In the genomic region with DNA sequence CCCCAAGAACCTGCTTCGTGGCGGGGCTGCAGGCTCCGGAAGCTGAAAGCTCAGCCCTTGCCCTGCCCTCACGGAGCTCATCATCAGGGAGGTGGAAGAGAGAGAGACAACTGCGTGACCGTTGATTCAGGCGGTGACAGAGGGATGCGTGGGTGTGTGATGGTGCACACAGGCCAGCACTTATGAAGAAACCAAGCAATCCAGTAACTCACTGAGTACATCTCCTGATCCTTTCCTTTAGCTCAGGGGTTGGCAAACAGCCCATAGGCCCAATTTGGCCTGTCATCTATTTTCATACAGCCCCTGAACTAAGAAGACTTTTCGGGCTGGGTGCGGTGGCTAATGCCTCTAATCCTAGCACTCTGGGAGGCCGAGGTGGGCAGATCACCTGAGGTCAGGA, we compare ENCODE assay signal across 19 cellular contexts. TPM values are rescaled to one million over a fixed set of nuclear protein-coding genes. Genes with fewer than 3 reads are reported as not detected.
DNase-seq lines count a peak whose midpoint lies in the region; ATAC-seq, FAIRE-seq and TF ChIP-seq lines count a peak whose summit lies in the region.
"Had no signal": no experiment of that assay in that cellular context is flagged by ENCODE, and none has a peak within 500 bp of the region (broad histone marks: within the 10 kb centered on the region; RNA-seq: fewer than 3 reads in every experiment).

No MANE protein-coding gene starts in this region.

- H2BK120ac ChIP-seq in IMR-90 (ENCODE audit: low read depth, low read length), result no peak overlapping the region

- no peak overlapping the region for H2BK20ac ChIP-seq in IMR-90 (ENCODE audit: low read depth, low read length)

- H3K9me1 ChIP-seq in IMR-90 (ENCODE audit: insufficient read depth, low read length), result peaks cover 16% of the 10 kb centered on the region

- FAIRE-seq in kidney (lab: Jason Lieb, UNC), result no peak
- FAIRE-seq: D721Med, GM12892 had no signal

- no peak overlapping the region for H3K56ac ChIP-seq in IMR-90 (ENCODE audit: extremely low read depth, insufficient read depth, low read length)

- BruUV-seq in IMR-90 (replicated peaks; lab: Mats Ljungman, UMichigan), result no TSS peak

- POLR2A ChIA-PET in IMR-90 (lab: Charles Lee; ENCODE audit: unreplicated experiment), result no interaction called here

- no peak overlapping the region for H2AFZ ChIP-seq in IMR-90 (replicated peaks; ENCODE audit: low read length, poor library complexity)

- H3K79me1 ChIP-seq in IMR-90 (ENCODE audit: low read depth in 1 of 2, low read length in 2 of 2), result no peaks in the 10 kb centered on the region

- no peak overlapping the region for H2AK5ac ChIP-seq in IMR-90 (ENCODE audit: low read depth, low read length)

- H3K27me3 ChIP-seq in BLaER1, result no peaks in the 10 kb centered on the region
- peaks cover 20% of the 10 kb centered on the region; the same call in 1 of the 2 replicates for H3K27me3 ChIP-seq in IMR-90 (ENCODE audit: control insufficient read depth, insufficient read depth, low read length)
- H3K27me3 ChIP-seq in right atrium auricular region, result no peaks in the 10 kb centered on the region
- H3K27me3 ChIP-seq: Peyer's patch had no signal

- H3K36me3 ChIP-seq in BLaER1 (no peaks in the 10 kb centered on the region), IMR-90 (ENCODE audit: control insufficient read depth, insufficient read depth, low read length) (no peaks in the 10 kb centered on the region), right atrium auricular region (no peaks in the 10 kb centered on the region), kidney (ENCODE audit: control insufficient read depth in 1 of 2, insufficient read depth in 2 of 2, low read length in 2 of 2) (no peaks in the 10 kb centered on the region)
- H3K36me3 ChIP-seq: Peyer's patch had no signal

- no peak overlapping the region for H2BK5ac ChIP-seq in IMR-90 (ENCODE audit: low read depth, low read length, poor library complexity, severe bottlenecking)

- H2AK9ac ChIP-seq in IMR-90 (replicated peaks; ENCODE audit: low read depth, low read length, poor library complexity), result peak overlapping the region; percentile 55

- no peak overlapping the region for H3K27ac ChIP-seq in BLaER1
- H3K27ac ChIP-seq in IMR-90 (ENCODE audit: insufficient read depth, low read length), result no peak overlapping the region
- peak overlapping the region; percentile 80 to 94 for H3K27ac ChIP-seq in right atrium auricular region
- H3K27ac ChIP-seq in kidney (ENCODE audit: low read depth in 2 of 2, low read length in 2 of 2), result no peak overlapping the region

- peak overlapping the region; percentile 41 for H3K27ac Mint-ChIP-seq in chondrocyte (ENCODE audit: unreplicated experiment)
- H3K27ac Mint-ChIP-seq: CD4-positive, alpha-beta T cell had no signal

- no peak overlapping the region for H3K18ac ChIP-seq in IMR-90 (ENCODE audit: low read depth, low read length)

- ATAC-seq in IMR-90 (ENCODE audit: low read depth) (no peak), HG02970 (IDR thresholded peaks at IDR 0.05; ENCODE audit: low FRiP score, unreplicated experiment) (no peak)

- CTCF ChIA-PET in IMR-90 (lab: Yijun Ruan, JAX), result interaction anchor here (0.6 kb wide), 1 partner anchor 215 kb away, joined by 12 read pairs; no protein-coding TSS in a partner anchor

- WGBS in IMR-90 (ENCODE audit: extremely low coverage in 2 of 2, insufficient read length in 1 of 2), 2 experiments, result 91% methylated on average over 4 of the region's 11 CpGs; no CpG with 5 or more reads in 1 of the 2 experiments

- no peak overlapping the region for H3K4ac ChIP-seq in IMR-90 (ENCODE audit: low read depth, low read length)

- H4K20me1 ChIP-seq in BLaER1, result no peaks in the 10 kb centered on the region
- no peaks in the 10 kb centered on the region for H4K20me1 ChIP-seq in IMR-90 (ENCODE audit: insufficient read depth, low read length)

- no peak overlapping the region for H4K8ac ChIP-seq in IMR-90 (ENCODE audit: low read depth in 2 of 2, low read length in 2 of 2)

- intact Hi-C loops in IMR-90 (cut with micrococcal nuclease) (no loop called here), kidney (cut with DNase I) (no loop called here)

- TF ChIP-seq RAD21 in IMR-90 (IDR thresholded peaks at IDR 0.05; ENCODE audit: low read length), result no peak

- no peaks in the 10 kb centered on the region for H3K36me3 Mint-ChIP-seq in chondrocyte (ENCODE audit: low read depth)

- TF ChIP-seq CTCF in IMR-90 (conservative IDR thresholded peaks at IDR 0.05; ENCODE audit: low read depth, low read length) (no peak), chondrocyte (IDR thresholded peaks at IDR 0.05) (no peak), right atrium auricular region (IDR thresholded peaks at IDR 0.05) (no peak), kidney (IDR thresholded peaks at IDR 0.05; ENCODE audit: borderline replicate concordance, extremely low read depth, insufficient read depth) (no peak)

- TF ChIP-seq POLR2A in IMR-90 (IDR thresholded peaks at IDR 0.05; ENCODE audit: low read depth, low read length), result no peak

- no peak overlapping the region for H3K23ac ChIP-seq in IMR-90 (ENCODE audit: low read depth, low read length)

- no peaks in the 10 kb centered on the region for H3K9me3 Mint-ChIP-seq in chondrocyte (ENCODE audit: low read depth)
- H3K9me3 Mint-ChIP-seq: CD4-positive, alpha-beta T cell had no signal

- no peak overlapping the region for H3K4me3 ChIP-seq in BLaER1
- H3K4me3 ChIP-seq in IMR-90 (ENCODE audit: insufficient read depth, low read depth, low read length), result no peak overlapping the region
- no peak overlapping the region for H3K4me3 ChIP-seq in right atrium auricular region
- H3K4me3 ChIP-seq in kidney (ENCODE audit: low read length in 2 of 2), result no peak overlapping the region
- H3K4me3 ChIP-seq: Peyer's patch had no signal

- H3K4me1 Mint-ChIP-seq in chondrocyte (ENCODE audit: low read depth), result peaks cover 38% of the 10 kb centered on the region

- no peak overlapping the region for H3K9ac ChIP-seq in BLaER1
- H3K9ac ChIP-seq in IMR-90 (ENCODE audit: low read depth, low read length), result no peak overlapping the region
- no peak overlapping the region for H3K9ac ChIP-seq in kidney (ENCODE audit: low read length in 2 of 2)

- in situ Hi-C loops in IMR-90 (cut with MboI; ENCODE audit: low sequenced_read_pairs), result loop anchor here (25.0 kb wide), 1 partner anchor 788 kb away; no protein-coding TSS in a partner anchor

- no peak overlapping the region for H4K91ac ChIP-seq in IMR-90 (ENCODE audit: insufficient read depth, low read depth, low read length)

- DNase-seq in IMR-90 (no peak), chondrocyte (ENCODE audit: low spot score) (no peak), right atrium auricular region (ENCODE audit: low spot score) (no peak), germinal center (ENCODE audit: low spot score) (no peak), kidney (no peak)
- DNase-seq: AML-193; CD4-positive, alpha-beta T cell; GDM1; HCEC 1CT; NCI-H1048; NCI-H2107; NCI-H69; Peyer's patch; SHP77 treated with DMSO at 0.1 percent for 48 hours had no signal

- H2BK15ac ChIP-seq in IMR-90 (ENCODE audit: low read depth, low read length), result no peak overlapping the region

- no peak overlapping the region for H4K5ac ChIP-seq in IMR-90 (ENCODE audit: low read depth, low read length)

- H3K9me3 ChIP-seq in BLaER1, result no peaks in the 10 kb centered on the region
- H3K9me3 ChIP-seq in IMR-90 (ENCODE audit: control insufficient read depth, insufficient read depth, low read length), result no peaks in the 10 kb centered on the region
- no peaks in the 10 kb centered on the region for H3K9me3 ChIP-seq in right atrium auricular region
- no peaks in the 10 kb centered on the region for H3K9me3 ChIP-seq in kidney (ENCODE audit: control insufficient read depth in 1 of 2, low read length in 2 of 2)
- H3K9me3 ChIP-seq: Peyer's patch had no signal

- H3K4me2 ChIP-seq in BLaER1, result peak overlapping the region; percentile 91
- no peak overlapping the region for H3K4me2 ChIP-seq in IMR-90 (ENCODE audit: low read depth, low read length)

- peak overlapping the region; percentile 32 for H3K14ac ChIP-seq in IMR-90 (replicated peaks; ENCODE audit: low read depth, low read length)

- peaks cover 10% of the 10 kb centered on the region for H3K27me3 Mint-ChIP-seq in chondrocyte (ENCODE audit: low read depth)
- H3K27me3 Mint-ChIP-seq: CD4-positive, alpha-beta T cell had no signal

- H3K4me1 ChIP-seq in BLaER1 (peaks cover 100% of the 10 kb centered on the region), IMR-90 (ENCODE audit: control insufficient read depth, insufficient read depth, low read length) (peaks cover 7% of the 10 kb centered on the region), right atrium auricular region (peaks cover 0 to 70% of the 10 kb centered on the region in 2 donors), kidney (ENCODE audit: control insufficient read depth in 1 of 2, insufficient read depth in 1 of 2, low read depth in 1 of 2, low read length in 2 of 2) (peaks cover 0 to 11% of the 10 kb centered on the region in 2 donors)

- dilution Hi-C loops in IMR-90 (cut with HindIII; ENCODE audit: low sequenced_read_pairs, unreplicated experiment), result no loop called here

- H3K4me3 Mint-ChIP-seq in chondrocyte (ENCODE audit: unreplicated experiment), result no peak overlapping the region
- H3K4me3 Mint-ChIP-seq: CD4-positive, alpha-beta T cell had no signal

TF ChIP-seq in IMR-90, 13 proteins besides CTCF, POLR2A, EP300 and RAD21:
- TF ChIP-seq MXI1 (IDR thresholded peaks at IDR 0.05; ENCODE audit: borderline replicate concordance, low read depth, low read length) (no peak), SMC3 (IDR thresholded peaks at IDR 0.05; ENCODE audit: low read depth, low read length) (no peak)

RNA-seq across cellular contexts. Expression of a gene that starts 49.9 kb away (rescaled TPM):
- total RNA-seq in IMR-90 (2012; rRNA removed) (0.18 TPM in 1 of 2 replicates, not detected in the other), chondrocyte (not detected in 3 replicates), right atrium auricular region (10 to 100 TPM; 31.2 to 36.2 TPM), kidney (92.6 TPM)
- polyA plus RNA-seq in IMR-90 (2012; rRNA removed) (0.22 TPM in 1 of 2 replicates, not detected in the other), kidney (ENCODE audit: insufficient read depth, low read depth, low replicate concordance) (19.1 TPM)
- polyA plus RNA-seq in IMR-90 (2012; cell fraction: cytosol; rRNA removed), result 0.09 TPM in 1 of 2 replicates, not detected in the other
- not detected in 2 replicates for polyA plus RNA-seq in IMR-90 (2012; cell fraction: nucleus; rRNA removed; ENCODE audit: low replicate concordance)
- total RNA-seq: A673 had no signal

Comparison
In these comparisons a context has a peak if more than half of its experiments do, and no peak if none do; other contexts are left out.
1. H3K27ac ChIP-seq: peak in right atrium auricular region (2 of 2); none in BLaER1 (single experiment), IMR-90 (single experiment) and kidney (0 of 2).
2. RNA of a gene that starts 49.9 kb away (total RNA-seq): 92.6 TPM in kidney (single experiment) and 31.2 to 36.2 TPM in right atrium auricular region; 0.18 TPM in IMR-90 and not detected in chondrocyte; every median in the first group is over 10 times any median in the second.